ENCODE assay signal across 4 cellular contexts in genomic region chr15:90606641-90607040, GRCh38.
"Had no signal": no experiment of that assay in that cellular context is flagged by ENCODE, and none has a peak within 500 bp of the region (broad histone marks: within the 10 kb centered on the region; RNA-seq: fewer than 3 reads in every experiment).

No MANE protein-coding gene starts in this region.

- H3K4me3 ChIP-seq: K562 had no signal

- DNase-seq: IMR-90, KBM-7 had no signal

- H3K27ac ChIP-seq: HL-60 had no signal
